In the genomic region with DNA sequence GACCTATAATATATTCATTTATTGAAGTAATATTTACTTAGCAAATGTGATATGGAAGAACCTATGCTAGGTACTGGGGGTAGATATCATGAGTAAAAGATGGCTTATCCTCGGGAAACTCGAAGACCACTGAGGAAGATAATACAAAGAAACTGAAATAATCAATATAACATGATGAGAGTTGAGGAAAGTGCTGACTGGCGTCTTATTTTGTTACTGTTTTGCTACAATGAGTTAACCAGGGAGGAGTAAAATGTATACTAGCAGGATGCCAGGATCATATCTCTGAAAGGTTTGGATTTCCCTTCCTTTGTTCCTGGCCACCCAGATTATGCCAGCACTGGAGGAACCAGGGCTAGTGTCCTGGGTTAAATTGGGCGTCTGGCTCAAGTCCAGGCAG, we compare ENCODE assay signal across 29 cellular contexts.
"Had no signal": no experiment of that assay in that cellular context is flagged by ENCODE, and none has a peak within 500 bp of the region (broad histone marks: within the 10 kb centered on the region; RNA-seq: fewer than 3 reads in every experiment).

No MANE protein-coding gene starts in this region.

- H3K9me3 ChIP-seq: ovary, psoas muscle, spleen, suprapubic skin, testis, tibial artery, transverse colon, vagina had no signal

- ATAC-seq: naive thymus-derived CD8-positive, alpha-beta T cell; natural killer cell treated with Interleukin-12 subunit alpha and Interleukin-12 subunit beta and Interleukin-15 and Interleukin-18, amount 100 ng/mL, for 72 hours; psoas muscle; right cardiac atrium; sciatic nerve; stimulated activated effector memory CD8-positive, alpha-beta T cell treated with anti-CD3 and anti-CD28 coated beads, Interleukin-12 subunit alpha, Interleukin-12 subunit beta, amount 100 ng/mL, for 72 hours; stimulated activated naive B cell treated with anti-CD40 and anti-IgM and Interleukin-4, amounts not matched to agents 10 μg/mL and 1 μg/mL and 100 μg/mL, for 72 hours had no signal

- H3K4me3 ChIP-seq: neural progenitor cell, ovary, psoas muscle, skin epidermis, smooth muscle cell, spleen, suprapubic skin, testis, tibial artery, transverse colon, vagina had no signal

- H3K4me2 ChIP-seq: neural progenitor cell, smooth muscle cell had no signal

- DNase-seq: naive B cell; naive thymus-derived CD8-positive, alpha-beta T cell; nephron progenitor cell; occipital lobe; ovary; posterior cingulate gyrus; psoas muscle; right cardiac atrium; spleen; stimulated activated CD4-positive, alpha-beta T cell treated with anti-CD3 and anti-CD28 coated beads, Interleukin-12 subunit alpha, Interleukin-12 subunit beta, amount 100 ng/mL, for 4 hours; stimulated activated CD4-positive, alpha-beta T cell treated with anti-CD3 and anti-CD28 coated beads, Interleukin-2, amount 100 ng/mL, for 24 hours; stimulated activated CD4-positive, alpha-beta T cell treated with anti-CD3 and anti-CD28 coated beads, Interleukin-2, amount 100 ng/mL, for 48 hours; stimulated activated CD4-positive, alpha-beta T cell treated with anti-CD3 and anti-CD28 coated beads, Interleukin-4, amount 100 ng/mL, for 24 hours; stimulated activated naive B cell treated with anti-CD40 and anti-IgM and Interleukin-4, amounts not matched to agents 10 μg/mL and 1 μg/mL and 100 μg/mL, for 72 hours; stimulated activated naive CD4-positive, alpha-beta T cell treated with Interleukin-2 at 50 U/mL for 16 hours; substantia nigra; testis; tibial artery; transverse colon had no signal

- H3K9ac ChIP-seq: neural progenitor cell, parathyroid adenoma had no signal

- FAIRE-seq: urothelium cell line had no signal

- H3K36me3 ChIP-seq: neural progenitor cell, ovary, spleen, suprapubic skin, tibial artery, transverse colon, vagina had no signal

- H3K27me3 ChIP-seq: neural progenitor cell, ovary, suprapubic skin, testis, tibial artery, transverse colon, vagina had no signal

- H2AFZ ChIP-seq: neural progenitor cell, parathyroid adenoma had no signal

- H3K79me2 ChIP-seq: parathyroid adenoma had no signal

- H3K4me1 ChIP-seq: neural progenitor cell, parathyroid adenoma, psoas muscle, spleen, suprapubic skin, testis, tibial artery, transverse colon, vagina had no signal

- H3K27ac ChIP-seq: neural progenitor cell, ovary, parathyroid adenoma, psoas muscle, skin epidermis, spleen, suprapubic skin, testis, tibial artery, transverse colon, vagina had no signal
